37 cellular contexts compared by ENCODE assay signal in the genomic region with DNA sequence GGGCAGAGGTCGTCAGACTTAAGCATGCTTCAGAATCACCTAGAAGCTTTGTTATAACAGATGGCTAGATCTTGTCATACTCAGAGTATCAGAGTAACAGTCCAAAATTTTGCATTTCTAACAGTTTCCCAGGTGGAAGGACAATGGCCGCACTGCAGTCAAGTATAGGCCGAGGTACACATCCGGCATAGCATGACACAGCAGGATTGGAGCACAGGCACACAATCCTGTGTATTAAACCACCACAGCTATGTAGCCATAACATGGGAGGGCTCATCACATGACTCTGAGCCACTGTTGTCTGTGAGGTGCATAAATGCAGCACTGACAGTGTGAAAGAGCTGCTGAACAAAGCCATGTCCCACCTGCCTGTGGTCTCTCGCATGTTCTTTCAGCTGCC.
"Had no signal": no experiment of that assay in that cellular context is flagged by ENCODE, and none has a peak within 500 bp of the region (broad histone marks: within the 10 kb centered on the region; RNA-seq: fewer than 3 reads in every experiment).

No MANE protein-coding gene starts in this region.

- DNase-seq: activated B cell treated with CpG ODN at 0.5 μM for 24 hours; activated CD4-positive, alpha-beta memory T cell treated with anti-CD3 and anti-CD28 coated beads for 36 hours; activated CD4-positive, alpha-beta T cell treated with anti-CD3 and anti-CD28 coated beads for 36 hours; activated CD4-positive, alpha-beta T cell treated with anti-CD3 and anti-CD28 coated beads, Interleukin-2, amount 10 ng/mL, durations not matched to agents 24 days and 14 days; activated CD8-positive, alpha-beta memory T cell treated with anti-CD3 and anti-CD28 coated beads, Interleukin-2, amount 10 ng/mL, durations not matched to agents 7 days and 5 days; activated CD8-positive, alpha-beta memory T cell treated with anti-CD3 and anti-CD28 coated beads, Interleukin-2, amount 50 U/mL, for 4 hours; activated CD8-positive, alpha-beta T cell treated with anti-CD3 and anti-CD28 coated beads, Interleukin-2, amount 10 ng/mL, durations not matched to agents 7 days and 5 days; activated effector memory CD4-positive, alpha-beta T cell treated with anti-CD3 and anti-CD28 coated beads, Interleukin-2, amount 50 U/mL, for 16 hours; activated naive CD4-positive, alpha-beta T cell treated with anti-CD3 and anti-CD28 coated beads for 36 hours; activated naive CD8-positive, alpha-beta T cell treated with anti-CD3 and anti-CD28 coated beads for 36 hours; activated naive CD8-positive, alpha-beta T cell treated with anti-CD3 and anti-CD28 coated beads, Interleukin-2, amount 50 U/mL, for 24 hours; activated T-cell treated with anti-CD3 and anti-CD28 coated beads, Interleukin-2, amount 50 U/mL, for 1 hour; activated T-cell treated with anti-CD3 and anti-CD28 coated beads, Interleukin-2, amount 50 U/mL, for 48 hours; adrenal gland; amygdala; aorta; body of pancreas; caudate nucleus; cortex of kidney; dermis blood vessel endothelial cell; effector CD8-positive, alpha-beta T cell; esophagus squamous epithelium; foreskin melanocyte; T-helper 1 cell; T-helper 17 cell; T1000; WERI-Rb-1 had no signal

- ATAC-seq: activated CD4-positive, alpha-beta T cell treated with anti-CD3 and anti-CD28 coated beads for 36 hours; activated CD4-positive, CD25-positive, alpha-beta regulatory T cell treated with anti-CD3 and anti-CD28 coated beads, Interleukin-2, amount 50 U/mL, for 24 hours; activated CD8-positive, alpha-beta memory T cell treated with anti-CD3 and anti-CD28 coated beads, Interleukin-2, amount 10 ng/mL, durations not matched to agents 7 days and 5 days; activated CD8-positive, alpha-beta T cell treated with anti-CD3 and anti-CD28 coated beads, Interleukin-2, amount 10 ng/mL, durations not matched to agents 7 days and 5 days; activated naive CD8-positive, alpha-beta T cell treated with anti-CD3 and anti-CD28 coated beads, Interleukin-2, amount 50 U/mL, for 24 hours; body of pancreas; gastroesophageal sphincter; T-helper 17 cell had no signal

- H3K9me3 ChIP-seq: adrenal gland, body of pancreas, esophagus squamous epithelium, gastroesophageal sphincter had no signal

- H3K9me3 Mint-ChIP-seq: activated CD4-positive, alpha-beta memory T cell treated with anti-CD3 and anti-CD28 coated beads for 36 hours; activated naive CD4-positive, alpha-beta T cell treated with anti-CD3 and anti-CD28 coated beads for 36 hours; activated naive CD4-positive, alpha-beta T cell treated with anti-CD3 and anti-CD28 coated beads, Interleukin-2, amount 50 U/mL, for 24 hours; activated naive CD8-positive, alpha-beta T cell treated with anti-CD3 and anti-CD28 coated beads for 36 hours; activated naive CD8-positive, alpha-beta T cell treated with anti-CD3 and anti-CD28 coated beads, Interleukin-2, amount 50 U/mL, for 24 hours; activated T-helper 1 cell treated with anti-CD3 and anti-CD28 coated beads, Interleukin-12 subunit alpha, Interleukin-12 subunit beta, Interleukin-2, Interleukin-4 antibody, amounts not matched to agents 30 ng/mL and 10 ng/mL and 1 ng/mL, durations not matched to agents 14 hours and 24 hours and 36 hours; T-helper 2 cell treated with Interferon-gamma antibody and Interleukin-4, amounts not matched to agents 5 μg/mL and 100 μg/mL, for 36 hours had no signal

- H3K4me3 ChIP-seq: adrenal gland, body of pancreas, esophagus squamous epithelium, gastroesophageal sphincter had no signal

- H3K36me3 Mint-ChIP-seq: activated CD4-positive, alpha-beta memory T cell treated with anti-CD3 and anti-CD28 coated beads for 36 hours; activated CD8-positive, alpha-beta memory T cell treated with anti-CD3 and anti-CD28 coated beads, Interleukin-2, amount 10 ng/mL, durations not matched to agents 7 days and 5 days; activated naive CD4-positive, alpha-beta T cell treated with anti-CD3 and anti-CD28 coated beads, Interleukin-2, amount 50 U/mL, for 24 hours; activated naive CD8-positive, alpha-beta T cell treated with anti-CD3 and anti-CD28 coated beads for 36 hours had no signal

- H3K4me3 Mint-ChIP-seq: activated B cell treated with CpG ODN at 0.5 μM for 24 hours; activated CD4-positive, alpha-beta memory T cell treated with anti-CD3 and anti-CD28 coated beads for 36 hours; activated CD4-positive, alpha-beta T cell treated with anti-CD3 and anti-CD28 coated beads for 36 hours; activated CD4-positive, alpha-beta T cell treated with anti-CD3 and anti-CD28 coated beads, Interleukin-2, amount 10 ng/mL, durations not matched to agents 24 days and 14 days; activated CD8-positive, alpha-beta memory T cell treated with anti-CD3 and anti-CD28 coated beads, Interleukin-2, amount 10 ng/mL, durations not matched to agents 7 days and 5 days; activated CD8-positive, alpha-beta T cell treated with anti-CD3 and anti-CD28 coated beads, Interleukin-2, amount 10 ng/mL, durations not matched to agents 7 days and 5 days; activated naive CD4-positive, alpha-beta T cell treated with anti-CD3 and anti-CD28 coated beads for 36 hours; activated naive CD4-positive, alpha-beta T cell treated with anti-CD3 and anti-CD28 coated beads, Interleukin-2, amount 50 U/mL, for 24 hours; activated naive CD8-positive, alpha-beta T cell treated with anti-CD3 and anti-CD28 coated beads for 36 hours; activated naive CD8-positive, alpha-beta T cell treated with anti-CD3 and anti-CD28 coated beads, Interleukin-2, amount 50 U/mL, for 24 hours; activated T-helper 1 cell treated with anti-CD3 and anti-CD28 coated beads, Interleukin-12 subunit alpha, Interleukin-12 subunit beta, Interleukin-2, Interleukin-4 antibody, amounts not matched to agents 30 ng/mL and 10 ng/mL and 1 ng/mL, durations not matched to agents 14 hours and 24 hours and 36 hours; T-helper 17 cell; T-helper 2 cell treated with Interferon-gamma antibody and Interleukin-4, amounts not matched to agents 5 μg/mL and 100 μg/mL, for 36 hours had no signal

- FAIRE-seq: colon, endometrium, endothelial cell of umbilical vein had no signal

- H3K27ac ChIP-seq: adrenal gland, body of pancreas, epithelial cell of prostate, esophagus squamous epithelium, gastroesophageal sphincter, WERI-Rb-1 had no signal

- H3K4me1 Mint-ChIP-seq: activated B cell treated with CpG ODN at 0.5 μM for 24 hours; activated CD4-positive, alpha-beta T cell treated with anti-CD3 and anti-CD28 coated beads for 36 hours; activated CD4-positive, alpha-beta T cell treated with anti-CD3 and anti-CD28 coated beads, Interleukin-2, amount 10 ng/mL, durations not matched to agents 24 days and 14 days; activated CD8-positive, alpha-beta memory T cell treated with anti-CD3 and anti-CD28 coated beads, Interleukin-2, amount 10 ng/mL, durations not matched to agents 7 days and 5 days; activated naive CD4-positive, alpha-beta T cell treated with anti-CD3 and anti-CD28 coated beads, Interleukin-2, amount 50 U/mL, for 24 hours; activated naive CD8-positive, alpha-beta T cell treated with anti-CD3 and anti-CD28 coated beads for 36 hours; activated naive CD8-positive, alpha-beta T cell treated with anti-CD3 and anti-CD28 coated beads, Interleukin-2, amount 50 U/mL, for 24 hours had no signal

- H3K27ac Mint-ChIP-seq: activated B cell treated with CpG ODN at 0.5 μM for 24 hours; activated CD4-positive, alpha-beta memory T cell treated with anti-CD3 and anti-CD28 coated beads for 36 hours; activated CD4-positive, alpha-beta T cell treated with anti-CD3 and anti-CD28 coated beads for 36 hours; activated CD4-positive, alpha-beta T cell treated with anti-CD3 and anti-CD28 coated beads, Interleukin-2, amount 10 ng/mL, durations not matched to agents 24 days and 14 days; activated CD8-positive, alpha-beta memory T cell treated with anti-CD3 and anti-CD28 coated beads, Interleukin-2, amount 10 ng/mL, durations not matched to agents 7 days and 5 days; activated CD8-positive, alpha-beta T cell treated with anti-CD3 and anti-CD28 coated beads, Interleukin-2, amount 10 ng/mL, durations not matched to agents 7 days and 5 days; activated naive CD4-positive, alpha-beta T cell treated with anti-CD3 and anti-CD28 coated beads for 36 hours; activated naive CD4-positive, alpha-beta T cell treated with anti-CD3 and anti-CD28 coated beads, Interleukin-2, amount 50 U/mL, for 24 hours; activated naive CD8-positive, alpha-beta T cell treated with anti-CD3 and anti-CD28 coated beads for 36 hours; activated naive CD8-positive, alpha-beta T cell treated with anti-CD3 and anti-CD28 coated beads, Interleukin-2, amount 50 U/mL, for 24 hours; activated T-helper 1 cell treated with anti-CD3 and anti-CD28 coated beads, Interleukin-12 subunit alpha, Interleukin-12 subunit beta, Interleukin-2, Interleukin-4 antibody, amounts not matched to agents 30 ng/mL and 10 ng/mL and 1 ng/mL, durations not matched to agents 14 hours and 24 hours and 36 hours; activated T-helper 2 cell treated with anti-CD3 and anti-CD28 coated beads, Interferon-gamma antibody, Interleukin-2, Interleukin-4, amounts not matched to agents 10 μg/mL and 5 μg/mL and 100 μg/mL, durations not matched to agents 14 hours and 24 hours and 36 hours; T-helper 17 cell; T-helper 2 cell treated with Interferon-gamma antibody and Interleukin-4, amounts not matched to agents 5 μg/mL and 100 μg/mL, for 36 hours had no signal

- H3K4me1 ChIP-seq: body of pancreas, esophagus squamous epithelium, gastroesophageal sphincter had no signal

- H3K27me3 ChIP-seq: adrenal gland, body of pancreas, gastroesophageal sphincter had no signal

- H3K36me3 ChIP-seq: adrenal gland, esophagus squamous epithelium, gastroesophageal sphincter, WERI-Rb-1 had no signal
